In the genomic region with DNA sequence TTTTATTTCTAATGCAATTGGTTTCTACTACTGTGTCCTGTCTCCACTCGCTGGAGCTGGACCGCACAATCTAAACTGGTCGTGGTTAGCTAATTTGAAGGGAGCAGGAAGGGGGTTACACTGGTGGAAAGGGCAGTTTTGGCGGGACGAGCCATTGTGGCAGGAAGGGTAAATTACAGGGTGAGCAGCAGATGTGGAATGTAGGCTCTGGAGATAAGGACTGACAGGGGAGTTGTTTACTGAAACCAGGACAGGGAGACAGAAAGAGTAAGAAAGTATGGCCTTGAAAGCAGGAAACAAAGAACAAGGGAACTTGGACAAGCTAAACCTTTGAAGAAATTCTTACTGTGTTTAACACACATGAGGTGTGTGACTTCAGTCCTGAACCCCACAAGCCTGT, we compare ENCODE assay signal across 23 cellular contexts.
"Had no signal": no experiment of that assay in that cellular context is flagged by ENCODE, and none has a peak within 500 bp of the region (broad histone marks: within the 10 kb centered on the region; RNA-seq: fewer than 3 reads in every experiment).

No MANE protein-coding gene starts in this region.

- H3K36me3 Mint-ChIP-seq: activated naive CD8-positive, alpha-beta T cell had no signal

- H3K9me3 Mint-ChIP-seq: activated CD4-positive, alpha-beta memory T cell treated with anti-CD3 and anti-CD28 coated beads, Interleukin-2, amount 10 ng/mL, durations not matched to agents 7 days and 5 days; activated CD4-positive, alpha-beta T cell treated with anti-CD3 and anti-CD28 coated beads, Interleukin-2, amount 10 ng/mL, durations not matched to agents 7 days and 5 days; activated naive CD4-positive, alpha-beta T cell treated with anti-CD3 and anti-CD28 coated beads for 36 hours had no signal

- H3K4me1 Mint-ChIP-seq: activated CD4-positive, alpha-beta memory T cell treated with anti-CD3 and anti-CD28 coated beads, Interleukin-2, amount 10 ng/mL, durations not matched to agents 7 days and 5 days; activated CD4-positive, alpha-beta T cell treated with anti-CD3 and anti-CD28 coated beads, Interleukin-2, amount 10 ng/mL, durations not matched to agents 7 days and 5 days; activated T-helper 17 cell treated with anti-CD3 and anti-CD28 coated beads, Interleukin-2, amount 50 U/mL, for 72 hours had no signal

- ATAC-seq: activated T-helper 17 cell treated with anti-CD3 and anti-CD28 coated beads, Interleukin-2, amount 50 U/mL, for 72 hours; T-helper 17 cell had no signal

- H3K27ac Mint-ChIP-seq: activated CD4-positive, alpha-beta memory T cell treated with anti-CD3 and anti-CD28 coated beads, Interleukin-2, amount 10 ng/mL, durations not matched to agents 7 days and 5 days; activated CD4-positive, alpha-beta T cell treated with anti-CD3 and anti-CD28 coated beads, Interleukin-2, amount 10 ng/mL, durations not matched to agents 7 days and 5 days; activated naive CD4-positive, alpha-beta T cell treated with anti-CD3 and anti-CD28 coated beads for 36 hours; activated naive CD8-positive, alpha-beta T cell; activated T-helper 17 cell treated with anti-CD3 and anti-CD28 coated beads, Interleukin-2, amount 50 U/mL, for 72 hours; T-helper 17 cell had no signal

- H3K9ac ChIP-seq: KMS-11 had no signal

- H3K4me3 Mint-ChIP-seq: activated CD4-positive, alpha-beta memory T cell treated with anti-CD3 and anti-CD28 coated beads, Interleukin-2, amount 10 ng/mL, durations not matched to agents 7 days and 5 days; activated CD4-positive, alpha-beta T cell treated with anti-CD3 and anti-CD28 coated beads, Interleukin-2, amount 10 ng/mL, durations not matched to agents 7 days and 5 days; activated naive CD4-positive, alpha-beta T cell treated with anti-CD3 and anti-CD28 coated beads for 36 hours; activated naive CD8-positive, alpha-beta T cell; activated T-helper 17 cell treated with anti-CD3 and anti-CD28 coated beads, Interleukin-2, amount 50 U/mL, for 72 hours; T-helper 17 cell had no signal

- H3K27ac ChIP-seq: KMS-11 had no signal

- H3K27me3 Mint-ChIP-seq: activated CD4-positive, alpha-beta T cell treated with anti-CD3 and anti-CD28 coated beads, Interleukin-2, amount 10 ng/mL, durations not matched to agents 7 days and 5 days; activated naive CD8-positive, alpha-beta T cell had no signal

- H3K4me2 ChIP-seq: KMS-11 had no signal

- DNase-seq: activated CD4-positive, alpha-beta memory T cell treated with anti-CD3 and anti-CD28 coated beads, Interleukin-2, amount 10 ng/mL, durations not matched to agents 7 days and 5 days; activated CD4-positive, alpha-beta T cell treated with anti-CD3 and anti-CD28 coated beads, Interleukin-2, amount 10 ng/mL, durations not matched to agents 7 days and 5 days; activated CD4-positive, CD25-positive, alpha-beta regulatory T cell; activated gamma-delta T cell; activated naive CD4-positive, alpha-beta T cell treated with anti-CD3 and anti-CD28 coated beads for 36 hours; activated T-cell treated with anti-CD3 and anti-CD28 coated beads for 4 hours; activated T-cell treated with anti-CD3 and anti-CD28 coated beads, Interleukin-2, amount 50 U/mL, for 48 hours; anterior cingulate cortex; caudate nucleus; NCI-H1092; NCI-H1417 treated with DMSO at 0.1 percent for 48 hours; NCI-H1694; NCI-H2029 treated with DMSO at 0.1 percent for 48 hours; NCI-H345; NCI-H510A; NCI-H526 treated with DMSO at 0.1 percent for 48 hours; NCI-H82; SIG-M5; T-helper 17 cell; T-helper 9 cell had no signal
